ENCODE assay signal across 16 cellular contexts in the genomic region with DNA sequence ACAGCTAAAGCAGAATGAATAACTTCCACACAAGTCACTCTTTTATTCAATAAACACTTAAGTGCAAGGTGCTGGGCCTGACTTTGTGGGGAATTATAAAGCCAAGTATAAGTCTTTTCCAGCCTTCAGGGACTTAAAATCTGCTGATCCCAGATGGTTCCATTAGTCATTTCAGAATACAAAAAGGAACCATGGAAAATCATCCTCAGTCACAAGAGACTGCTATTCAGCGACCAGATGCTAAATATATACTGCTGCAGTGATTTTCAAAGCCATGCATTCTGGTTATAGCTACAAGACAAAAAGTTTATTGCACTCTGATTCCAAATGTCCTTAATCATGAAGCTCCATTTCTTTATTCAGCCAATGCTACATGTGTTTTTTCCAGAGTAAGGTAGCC. TPM values are rescaled to one million over a fixed set of nuclear protein-coding genes. Genes with fewer than 3 reads are reported as not detected.
DNase-seq lines count a peak whose midpoint lies in the region; ATAC-seq lines count a peak whose summit lies in the region.
"Had no signal": no experiment of that assay in that cellular context is flagged by ENCODE, and none has a peak within 500 bp of the region (broad histone marks: within the 10 kb centered on the region; RNA-seq: fewer than 3 reads in every experiment).

No MANE protein-coding gene starts in this region.

- peaks cover 54 to 75% (median 63%) of the 10 kb centered on the region in 11 experiments for H3K36me3 ChIP-seq in BLaER1 treated with 17β-estradiol and CSF1 and Interleukin-3, amounts not matched to agents 10 nM and 100 nM

- peak overlapping the region in 8 of 11 experiments; percentile 11 to 71 (median 48); a peak in 11 of 22 replicates for H3K27ac ChIP-seq in BLaER1 treated with 17β-estradiol and CSF1 and Interleukin-3, amounts not matched to agents 10 nM and 100 nM

- H3K27me3 ChIP-seq in BLaER1 treated with 17β-estradiol and CSF1 and Interleukin-3, amounts not matched to agents 10 nM and 100 nM: no peaks in the 10 kb centered on the region

- H3K9me3 ChIP-seq in BLaER1 treated with 17β-estradiol and CSF1 and Interleukin-3, amounts not matched to agents 10 nM and 100 nM (replicated peaks in 1 of 11): peaks cover 0 to 14% (median 9%) of the 10 kb centered on the region in 11 experiments; a peak in 15 of 22 replicates

- H3K4me2 ChIP-seq in BLaER1 treated with 17β-estradiol and CSF1 and Interleukin-3, amounts not matched to agents 10 nM and 100 nM: peak overlapping the region; percentile 45 to 88 (median 70); a peak in 21 of 22 replicates

- peaks cover 34 to 52% (median 45%) of the 10 kb centered on the region in 10 experiments for H3K4me1 ChIP-seq in BLaER1 treated with 17β-estradiol and CSF1 and Interleukin-3, amounts not matched to agents 10 nM and 100 nM

- DNase-seq in RPMI7951 (ENCODE audit: low read depth): peak; percentile 24
- peak; percentile 64 for DNase-seq in foreskin melanocyte
- DNase-seq in superior temporal gyrus (ENCODE audit: extremely low spot score): peak; percentile 54
- no peak for DNase-seq in MV-4-11 (lab: John Stamatoyannopoulos, UW)
- DNase-seq: ACHN; Calu3; CD8-positive, alpha-beta T cell; GOT3; H7; HFFc6; KG1 had no signal

- peak overlapping the region in 3 of 10 experiments; percentile 4 to 40 (median 34); a peak in 2 of 20 replicates for H3K4me3 ChIP-seq in BLaER1 treated with 17β-estradiol and CSF1 and Interleukin-3, amounts not matched to agents 10 nM and 100 nM

- ATAC-seq in HG03439 (IDR thresholded peaks at IDR 0.05; ENCODE audit: unreplicated experiment) (no peak), GM18909 (IDR thresholded peaks at IDR 0.05; ENCODE audit: poor library complexity, unreplicated experiment) (no peak)
- ATAC-seq: CD8-positive, alpha-beta T cell; HCT116 had no signal

- peaks cover 0 to 8% (median 0%) of the 10 kb centered on the region in 11 experiments; a peak in 3 of 22 replicates for H4K20me1 ChIP-seq in BLaER1 treated with 17β-estradiol and CSF1 and Interleukin-3, amounts not matched to agents 10 nM and 100 nM

- peak overlapping the region in 1 of 11 experiments; percentile 28; a peak in 2 of 22 replicates for H3K9ac ChIP-seq in BLaER1 treated with 17β-estradiol and CSF1 and Interleukin-3, amounts not matched to agents 10 nM and 100 nM

RNA-seq across cellular contexts. Expression of a gene that starts 25.7 kb away (rescaled TPM):
- 15.9 and 20.2 TPM in 2 replicates for total RNA-seq in RPMI7951 (2014; rRNA removed; shearing (Covaris generic))

RNA-seq across cellular contexts. Expression of a gene that starts 25.8 kb away (rescaled TPM):
- 11.2 and 14.8 TPM in 2 replicates for total RNA-seq in RPMI7951 (2014; rRNA removed; shearing (Covaris generic))

RNA-seq across cellular contexts. Expression of a gene that starts 55.3 kb away (rescaled TPM):
- not detected in 2 replicates for total RNA-seq in RPMI7951 (2014; rRNA removed; shearing (Covaris generic))
- total RNA-seq: Calu3; CD8-positive, alpha-beta T cell; H7; HFFc6; HT-29 had no signal
